Comparison of ENCODE assay signal across 1 cellular context in genomic region chr11:8699903-8700302, GRCh38.
TF ChIP-seq lines count a peak whose summit lies in the region.

No MANE protein-coding gene starts in this region.

TF ChIP-seq in HepG2, 621 proteins besides CTCF, POLR2A, EP300 and RAD21 (continued from another document and continues in another):
- TF ChIP-seq BCLAF1 (IDR thresholded peaks at IDR 0.05) (no peak), SP5 (CRISPR knock-in tag; IDR thresholded peaks at IDR 0.05; ENCODE audit: borderline replicate concordance, low read depth) (peak; percentile 85; the same call in 1 of the 2 replicates), THAP11 (CRISPR knock-in tag; IDR thresholded peaks at IDR 0.05) (peak; percentile 40), ZNF274 (CRISPR knock-in tag; IDR thresholded peaks at IDR 0.05) (peak; percentile 47; the same call in 1 of the 2 replicates), ZNF614 (CRISPR knock-in tag; IDR thresholded peaks at IDR 0.05; ENCODE audit: borderline replicate concordance) (peak; percentile 90; the same call in 1 of the 2 replicates), ZNF335 (CRISPR knock-in tag; IDR thresholded peaks at IDR 0.05) (no peak), SRSF1 (optimal IDR thresholded peaks at IDR 0.05; ENCODE audit: low read depth, low read length) (peak; percentile 53), ZNF331 (CRISPR knock-in tag; IDR thresholded peaks at IDR 0.05) (0 out of 2 replicates have a peak, but pooled peaks have one; percentile 67), ZMYM4 (CRISPR knock-in tag; IDR thresholded peaks at IDR 0.05) (peak; percentile 37; the same call in 1 of the 2 replicates), GLI4 (CRISPR knock-in tag; IDR thresholded peaks at IDR 0.05; ENCODE audit: borderline replicate concordance) (0 out of 2 replicates have a peak, but pooled peaks have one; percentile 23), SRSF4 (IDR thresholded peaks at IDR 0.05; ENCODE audit: low read depth, low read length, poor library complexity, severe bottlenecking) (no peak), ZSCAN5A (CRISPR knock-in tag; IDR thresholded peaks at IDR 0.05; ENCODE audit: borderline replicate concordance) (no peak), CREM (IDR thresholded peaks at IDR 0.05) (peak; percentile 10; the same call in 1 of the 2 replicates), CREM (CRISPR knock-in tag; IDR thresholded peaks at IDR 0.05) (no peak), HNRNPL (IDR thresholded peaks at IDR 0.05; ENCODE audit: low read depth, low read length) (0 out of 2 replicates have a peak, but pooled peaks have one; percentile 71), KAT8 (CRISPR knock-in tag; IDR thresholded peaks at IDR 0.05) (0 out of 2 replicates have a peak, but pooled peaks have one; percentile 46), RARA (CRISPR knock-in tag; IDR thresholded peaks at IDR 0.05) (peak; percentile 51), ZNF83 (CRISPR knock-in tag; IDR thresholded peaks at IDR 0.05; ENCODE audit: borderline replicate concordance) (no peak), KMT2B (CRISPR knock-in tag; IDR thresholded peaks at IDR 0.05) (no peak), RXRB (CRISPR knock-in tag; IDR thresholded peaks at IDR 0.05; ENCODE audit: borderline replicate concordance) (peak; percentile 70), ISL2 (CRISPR knock-in tag; IDR thresholded peaks at IDR 0.05) (0 out of 2 replicates have a peak, but pooled peaks have one; percentile 40), PITX1 (CRISPR knock-in tag; IDR thresholded peaks at IDR 0.05) (peak; percentile 55; the same call in 1 of the 2 replicates), SUZ12 (IDR thresholded peaks at IDR 0.05; ENCODE audit: low read depth, low read length) (no peak), ZNF644 (CRISPR knock-in tag; IDR thresholded peaks at IDR 0.05; ENCODE audit: low read depth) (no peak), SMARCC2 (IDR thresholded peaks at IDR 0.05) (no peak), ZNF143 (CRISPR knock-in tag; IDR thresholded peaks at IDR 0.05) (0 out of 2 replicates have a peak, but pooled peaks have one; percentile 29), ZNF160 (CRISPR knock-in tag; IDR thresholded peaks at IDR 0.05) (no peak), ERF (CRISPR knock-in tag; IDR thresholded peaks at IDR 0.05) (peak; percentile 62; the same call in 1 of the 2 replicates), ZNF740 (CRISPR knock-in tag; IDR thresholded peaks at IDR 0.05) (peak; percentile 99), ZNF142 (CRISPR knock-in tag; IDR thresholded peaks at IDR 0.05) (peak; percentile 73; the same call in 1 of the 2 replicates), FOXA3 (CRISPR knock-in tag; IDR thresholded peaks at IDR 0.05) (peak; percentile 29; the same call in 1 of the 2 replicates), NPAS2 (CRISPR knock-in tag; IDR thresholded peaks at IDR 0.05; ENCODE audit: borderline replicate concordance) (no peak), ZNF776 (CRISPR knock-in tag; IDR thresholded peaks at IDR 0.05) (no peak), ZKSCAN1 (IDR thresholded peaks at IDR 0.05; ENCODE audit: low read length) (no peak), IKZF5 (CRISPR knock-in tag; IDR thresholded peaks at IDR 0.05) (peak; percentile 65; the same call in 1 of the 2 replicates), NBN (conservative IDR thresholded peaks at IDR 0.05) (no peak), NR2F1 (CRISPR knock-in tag; IDR thresholded peaks at IDR 0.05) (peak in 1 of 2 experiments; percentile 16; a peak in 1 of 4 replicates), CSRNP1 (CRISPR knock-in tag; IDR thresholded peaks at IDR 0.05) (no peak), EHMT2 (IDR thresholded peaks at IDR 0.05; ENCODE audit: borderline replicate concordance, low read depth, low read length) (no peak), POGZ (CRISPR knock-in tag; IDR thresholded peaks at IDR 0.05) (no peak), MYC (CRISPR knock-in tag; IDR thresholded peaks at IDR 0.05; ENCODE audit: borderline replicate concordance) (peak; percentile 60; the same call in 1 of the 2 replicates), ZNF264 (CRISPR knock-in tag; IDR thresholded peaks at IDR 0.05) (peak; percentile 87; the same call in 1 of the 2 replicates), ZBTB8A (CRISPR knock-in tag; IDR thresholded peaks at IDR 0.05; ENCODE audit: borderline replicate concordance, low read depth) (no peak), PHB2 (IDR thresholded peaks at IDR 0.05; ENCODE audit: partially characterized antibody) (no peak), ZNF281 (CRISPR knock-in tag; IDR thresholded peaks at IDR 0.05; ENCODE audit: borderline replicate concordance) (peak; percentile 79), TFDP1 (CRISPR knock-in tag; IDR thresholded peaks at IDR 0.05; ENCODE audit: borderline replicate concordance) (peak; percentile 83; the same call in 1 of the 2 replicates), BCL6 (CRISPR knock-in tag; IDR thresholded peaks at IDR 0.05) (peak; percentile 35; the same call in 1 of the 2 replicates), RFX5 (IDR thresholded peaks at IDR 0.05; ENCODE audit: low read depth, low read length) (no peak), TCF12 (IDR thresholded peaks at IDR 0.05) (no peak), TCF12 (CRISPR knock-in tag; IDR thresholded peaks at IDR 0.05) (no peak), CBFB (CRISPR knock-in tag; IDR thresholded peaks at IDR 0.05) (peak; percentile 76; the same call in 1 of the 2 replicates), MBNL3 (CRISPR knock-in tag; conservative IDR thresholded peaks at IDR 0.05) (no peak), MEF2D (CRISPR knock-in tag; IDR thresholded peaks at IDR 0.05) (no peak), HDAC6 (IDR thresholded peaks at IDR 0.05; ENCODE audit: low read depth, low read length) (no peak), ZNF841 (CRISPR knock-in tag; IDR thresholded peaks at IDR 0.05; ENCODE audit: borderline replicate concordance) (no peak)
